ENCODE assay signal across 9 cellular contexts in genomic region chr1:1907098-1907736, GRCh38.
A peak's percentile ranks its signal among the peaks of the same experiment; 100 is the strongest.
DNase-seq lines count a peak whose midpoint lies in the region; TF ChIP-seq lines count a peak whose summit lies in the region.
"Had no signal": no experiment of that assay in that cellular context is flagged by ENCODE, and none has a peak within 500 bp of the region (broad histone marks: within the 10 kb centered on the region; RNA-seq: fewer than 3 reads in every experiment).

No MANE protein-coding gene starts in this region.

- TF ChIP-seq CTCF in C4-2B (conservative IDR thresholded peaks at IDR 0.05): no peak
- TF ChIP-seq CTCF in RWPE1 (conservative IDR thresholded peaks at IDR 0.05; ENCODE audit: low read depth): no peak

- no peaks in the 10 kb centered on the region for H3K27me3 ChIP-seq in layer of hippocampus (ENCODE audit: control insufficient read depth, insufficient read depth, low read length)
- H3K27me3 ChIP-seq: sigmoid colon had no signal

- CTCF ChIA-PET in RWPE1 (lab: Yijun Ruan, JAX): interaction anchor here (0.6 to 1.5 kb wide), 4 partner anchors 19 to 239 kb away, joined by 3 to 4 read pairs (median 3); no protein-coding TSS in a partner anchor

- DNase-seq in GM19238 (ENCODE audit: insufficient read length, low spot score) (peak; percentile 52), RWPE1 (ENCODE audit: low spot score) (peak; percentile 70), foreskin melanocyte (no peak), NCI-H187 (lab: John Stamatoyannopoulos, UW) (no peak), NCI-H128 (lab: John Stamatoyannopoulos, UW; ENCODE audit: unreplicated experiment) (no peak)
- DNase-seq in activated CD8-positive, alpha-beta memory T cell treated with anti-CD3 and anti-CD28 coated beads, Interleukin-2, amount 50 U/mL, for 48 hours: no peak
- DNase-seq: sigmoid colon had no signal

- H3K27ac ChIP-seq in C4-2B (peak overlapping the region; percentile 86), RWPE1 (peak overlapping the region; percentile 91), layer of hippocampus (ENCODE audit: low read depth, low read length) (peak overlapping the region; percentile 30)

- POLR2A ChIA-PET in RWPE1 (lab: Yijun Ruan, JAX; ENCODE audit: low non-redundant PET): interaction anchor here (1.0 to 1.1 kb wide), 2 partner anchors 15 to 143 kb away, joined by 3 read pairs; partner anchors contain the start of gene PRKCZ

Comparison
In these comparisons a context has a peak if more than half of its experiments do, and no peak if none do; other contexts are left out.
1. H3K27ac ChIP-seq: peak in every context shown above with its lines; median percentile 91 in RWPE1; 86 in C4-2B; 30 in layer of hippocampus.
2. DNase-seq: peak in GM19238 (single experiment) and RWPE1 (single experiment); none in foreskin melanocyte (single experiment), NCI-H187 (0 of 2), activated CD8-positive, alpha-beta memory T cell treated with anti-CD3 and anti-CD28 coated beads, Interleukin-2, amount 50 U/mL, for 48 hours (single experiment) and NCI-H128 (single experiment).